ENCODE assay signal across 29 cellular contexts in genomic region chr1:192959657-192960186, GRCh38.
DNase-seq lines count a peak whose midpoint lies in the region; ATAC-seq and TF ChIP-seq lines count a peak whose summit lies in the region.
"Had no signal": no experiment of that assay in that cellular context is flagged by ENCODE, and none has a peak within 500 bp of the region (broad histone marks: within the 10 kb centered on the region; RNA-seq: fewer than 3 reads in every experiment).

No MANE protein-coding gene starts in this region.

- H3K4me1 ChIP-seq in testis = no peaks in the 10 kb centered on the region
- H3K4me1 ChIP-seq: ascending aorta, BE2C, foreskin keratinocyte, left ventricle myocardium inferior, parathyroid adenoma, SJSA1 had no signal

- POLR2A ChIA-PET in activated CD4-positive, alpha-beta memory T cell treated with anti-CD3 and anti-CD28 coated beads, Interleukin-2, amount 10 ng/mL, durations not matched to agents 7 days and 5 days (lab: Charles Lee) = no interaction called here

- no peaks in the 10 kb centered on the region for H3K36me3 Mint-ChIP-seq in chondrocyte (ENCODE audit: low read depth)
- no peaks in the 10 kb centered on the region for H3K36me3 Mint-ChIP-seq in activated CD4-positive, alpha-beta memory T cell treated with anti-CD3 and anti-CD28 coated beads, Interleukin-2, amount 10 ng/mL, durations not matched to agents 7 days and 5 days (ENCODE audit: low read depth)
- H3K36me3 Mint-ChIP-seq: natural killer cell treated with Interleukin-12 subunit alpha and Interleukin-12 subunit beta and Interleukin-15 and Interleukin-18, amount 100 ng/mL, for 72 hours had no signal

- no peak overlapping the region for H3K4me3 Mint-ChIP-seq in chondrocyte (ENCODE audit: unreplicated experiment)
- H3K4me3 Mint-ChIP-seq in activated CD4-positive, alpha-beta memory T cell treated with anti-CD3 and anti-CD28 coated beads, Interleukin-2, amount 10 ng/mL, durations not matched to agents 7 days and 5 days = no peak overlapping the region
- H3K4me3 Mint-ChIP-seq: activated CD4-positive, alpha-beta T cell treated with anti-CD3 and anti-CD28 coated beads for 36 hours; activated naive CD4-positive, alpha-beta T cell treated with anti-CD3 and anti-CD28 coated beads, Interleukin-2, amount 50 U/mL, for 24 hours; activated T-helper 1 cell treated with anti-CD3 and anti-CD28 coated beads, Interleukin-12 subunit alpha, Interleukin-12 subunit beta, Interleukin-2, Interleukin-4 antibody, amounts not matched to agents 30 ng/mL and 10 ng/mL and 1 ng/mL, durations not matched to agents 14 hours and 24 hours and 36 hours; H9; natural killer cell treated with Interleukin-12 subunit alpha and Interleukin-12 subunit beta and Interleukin-15 and Interleukin-18, amount 100 ng/mL, for 72 hours had no signal

- no peaks in the 10 kb centered on the region for H3K9me3 ChIP-seq in testis
- H3K9me3 ChIP-seq: ascending aorta, BE2C, left ventricle myocardium inferior, SJSA1 had no signal

- H3K4me1 Mint-ChIP-seq in chondrocyte (ENCODE audit: low read depth) = peaks cover 5% of the 10 kb centered on the region
- peaks cover 7% of the 10 kb centered on the region for H3K4me1 Mint-ChIP-seq in activated CD4-positive, alpha-beta memory T cell treated with anti-CD3 and anti-CD28 coated beads, Interleukin-2, amount 10 ng/mL, durations not matched to agents 7 days and 5 days
- H3K4me1 Mint-ChIP-seq: activated CD4-positive, alpha-beta T cell treated with anti-CD3 and anti-CD28 coated beads for 36 hours; activated naive CD4-positive, alpha-beta T cell treated with anti-CD3 and anti-CD28 coated beads, Interleukin-2, amount 50 U/mL, for 24 hours; H9 had no signal

- no peak for TF ChIP-seq POLR2A in testis (IDR thresholded peaks at IDR 0.05)

- H3K27me3 ChIP-seq in testis = no peaks in the 10 kb centered on the region
- H3K27me3 ChIP-seq: ascending aorta, BE2C, foreskin keratinocyte, SJSA1 had no signal

- no peaks in the 10 kb centered on the region for H3K27me3 Mint-ChIP-seq in chondrocyte (ENCODE audit: low read depth)
- H3K27me3 Mint-ChIP-seq in activated CD4-positive, alpha-beta memory T cell treated with anti-CD3 and anti-CD28 coated beads, Interleukin-2, amount 10 ng/mL, durations not matched to agents 7 days and 5 days = no peaks in the 10 kb centered on the region
- H3K27me3 Mint-ChIP-seq: activated CD4-positive, alpha-beta T cell treated with anti-CD3 and anti-CD28 coated beads for 36 hours; activated naive CD4-positive, alpha-beta T cell treated with anti-CD3 and anti-CD28 coated beads, Interleukin-2, amount 50 U/mL, for 24 hours; natural killer cell treated with Interleukin-12 subunit alpha and Interleukin-12 subunit beta and Interleukin-15 and Interleukin-18, amount 100 ng/mL, for 72 hours had no signal

- no peaks in the 10 kb centered on the region for H3K36me3 ChIP-seq in testis (ENCODE audit: low read depth, missing control alignments)
- H3K36me3 ChIP-seq: ascending aorta, BE2C, SJSA1 had no signal

- H3K9me3 Mint-ChIP-seq in chondrocyte (ENCODE audit: low read depth) = no peaks in the 10 kb centered on the region
- H3K9me3 Mint-ChIP-seq in activated CD4-positive, alpha-beta memory T cell treated with anti-CD3 and anti-CD28 coated beads, Interleukin-2, amount 10 ng/mL, durations not matched to agents 7 days and 5 days = no peaks in the 10 kb centered on the region
- H3K9me3 Mint-ChIP-seq: activated naive CD4-positive, alpha-beta T cell treated with anti-CD3 and anti-CD28 coated beads, Interleukin-2, amount 50 U/mL, for 24 hours; activated T-helper 1 cell treated with anti-CD3 and anti-CD28 coated beads, Interleukin-12 subunit alpha, Interleukin-12 subunit beta, Interleukin-2, Interleukin-4 antibody, amounts not matched to agents 30 ng/mL and 10 ng/mL and 1 ng/mL, durations not matched to agents 14 hours and 24 hours and 36 hours; H9; natural killer cell treated with Interleukin-12 subunit alpha and Interleukin-12 subunit beta and Interleukin-15 and Interleukin-18, amount 100 ng/mL, for 72 hours had no signal

- DNase-seq in chondrocyte (ENCODE audit: low spot score) (no peak), GM19238 (ENCODE audit: insufficient read length, low spot score) (no peak), testis (no peak), retina (no peak)
- no peak for DNase-seq in activated CD4-positive, alpha-beta memory T cell treated with anti-CD3 and anti-CD28 coated beads, Interleukin-2, amount 10 ng/mL, durations not matched to agents 7 days and 5 days
- DNase-seq: activated CD4-positive, alpha-beta T cell treated with anti-CD3 and anti-CD28 coated beads for 36 hours; BE2C; central memory CD4-positive, alpha-beta T cell; DMS79; erythroblast; foreskin keratinocyte; H9; hypothalamus; left ventricle myocardium inferior; midbrain; NCI-H146; NCI-H524; trophoblast cell had no signal

- no peak overlapping the region for H3K4me3 ChIP-seq in testis
- H3K4me3 ChIP-seq: ascending aorta, K562, left ventricle myocardium inferior, SJSA1 had no signal

- ATAC-seq in GM18511 (IDR thresholded peaks at IDR 0.05; ENCODE audit: unreplicated experiment) (peak; percentile 64), GM21526 (IDR thresholded peaks at IDR 0.05; ENCODE audit: low FRiP score, unreplicated experiment) (peak; percentile 69), HG03159 (IDR thresholded peaks at IDR 0.05; ENCODE audit: unreplicated experiment) (peak; percentile 50)
- ATAC-seq: activated CD4-positive, alpha-beta T cell treated with anti-CD3 and anti-CD28 coated beads for 36 hours; K562; natural killer cell treated with Interleukin-12 subunit alpha and Interleukin-12 subunit beta and Interleukin-15 and Interleukin-18, amount 100 ng/mL, for 72 hours; sciatic nerve had no signal

- CTCF ChIA-PET in activated CD4-positive, alpha-beta memory T cell treated with anti-CD3 and anti-CD28 coated beads, Interleukin-2, amount 10 ng/mL, durations not matched to agents 7 days and 5 days (lab: Charles Lee) = no interaction called here

- intact Hi-C loops in testis (cut with DNase I; ENCODE audit: low total_unique reads) = no loop called here

- TF ChIP-seq CTCF in chondrocyte (IDR thresholded peaks at IDR 0.05) (no peak), testis (IDR thresholded peaks at IDR 0.05) (no peak)

- no peak overlapping the region for H3K27ac ChIP-seq in testis
- H3K27ac ChIP-seq: ascending aorta, foreskin keratinocyte, left ventricle myocardium inferior, parathyroid adenoma, SJSA1 had no signal

- H3K27ac Mint-ChIP-seq in chondrocyte (ENCODE audit: unreplicated experiment) = peak overlapping the region; percentile 34
- no peak overlapping the region for H3K27ac Mint-ChIP-seq in activated CD4-positive, alpha-beta memory T cell treated with anti-CD3 and anti-CD28 coated beads, Interleukin-2, amount 10 ng/mL, durations not matched to agents 7 days and 5 days
- H3K27ac Mint-ChIP-seq: activated CD4-positive, alpha-beta T cell treated with anti-CD3 and anti-CD28 coated beads for 36 hours; activated naive CD4-positive, alpha-beta T cell treated with anti-CD3 and anti-CD28 coated beads, Interleukin-2, amount 50 U/mL, for 24 hours; activated T-helper 1 cell treated with anti-CD3 and anti-CD28 coated beads, Interleukin-12 subunit alpha, Interleukin-12 subunit beta, Interleukin-2, Interleukin-4 antibody, amounts not matched to agents 30 ng/mL and 10 ng/mL and 1 ng/mL, durations not matched to agents 14 hours and 24 hours and 36 hours; H9; natural killer cell treated with Interleukin-12 subunit alpha and Interleukin-12 subunit beta and Interleukin-15 and Interleukin-18, amount 100 ng/mL, for 72 hours had no signal
